11 cellular contexts compared by ENCODE assay signal in genomic region chr3:96331341-96331740, GRCh38.
DNase-seq lines count a peak whose midpoint lies in the region; ATAC-seq, FAIRE-seq and TF ChIP-seq lines count a peak whose summit lies in the region.
"Had no signal": no experiment of that assay in that cellular context is flagged by ENCODE, and none has a peak within 500 bp of the region (broad histone marks: within the 10 kb centered on the region; RNA-seq: fewer than 3 reads in every experiment).

No MANE protein-coding gene starts in this region.

- H3K4me2 ChIP-seq in GM23338, result no peak overlapping the region
- H3K4me2 ChIP-seq: BLaER1 had no signal

- H3K4me1 ChIP-seq in GM23338 (ENCODE audit: insufficient read depth), result peaks cover 3% of the 10 kb centered on the region; the same call in 1 of the 2 replicates
- H3K4me1 ChIP-seq: BLaER1, stomach had no signal

- no peaks in the 10 kb centered on the region for H3F3A ChIP-seq in GM23338 (replicated peaks; ENCODE audit: low read depth)

- H3K9me2 ChIP-seq in GM23338 (ENCODE audit: insufficient read depth), result peaks cover 7% of the 10 kb centered on the region; the same call in 1 of the 2 replicates

- H3K27ac Mint-ChIP-seq in GM23338 (no peak overlapping the region), chondrocyte (ENCODE audit: unreplicated experiment) (no peak overlapping the region)
- no peak overlapping the region for H3K27ac Mint-ChIP-seq in activated naive CD4-positive, alpha-beta T cell treated with anti-CD3 and anti-CD28 coated beads, Interleukin-2, amount 10 ng/mL, durations not matched to agents 7 days and 5 days
- H3K27ac Mint-ChIP-seq: activated CD4-positive, alpha-beta T cell treated with anti-CD3 and anti-CD28 coated beads for 36 hours had no signal

- no peaks in the 10 kb centered on the region for H3K36me3 ChIP-seq in GM23338 (ENCODE audit: insufficient read depth)
- H3K36me3 ChIP-seq: BLaER1, stomach had no signal

- peaks cover 14% of the 10 kb centered on the region; the same call in 2 of the 3 replicates for H3K4me1 Mint-ChIP-seq in GM23338
- peaks cover 10% of the 10 kb centered on the region for H3K4me1 Mint-ChIP-seq in chondrocyte (ENCODE audit: low read depth)
- H3K4me1 Mint-ChIP-seq in activated naive CD4-positive, alpha-beta T cell treated with anti-CD3 and anti-CD28 coated beads, Interleukin-2, amount 10 ng/mL, durations not matched to agents 7 days and 5 days, result no peaks in the 10 kb centered on the region
- H3K4me1 Mint-ChIP-seq: activated CD4-positive, alpha-beta T cell treated with anti-CD3 and anti-CD28 coated beads for 36 hours had no signal

- H3K27ac ChIP-seq in GM23338 (ENCODE audit: low read depth), result no peak overlapping the region
- H3K27ac ChIP-seq: BLaER1, stomach had no signal

- H3K36me3 Mint-ChIP-seq in GM23338 (ENCODE audit: low read depth) (no peaks in the 10 kb centered on the region), chondrocyte (ENCODE audit: low read depth) (no peaks in the 10 kb centered on the region)
- H3K36me3 Mint-ChIP-seq in activated naive CD4-positive, alpha-beta T cell treated with anti-CD3 and anti-CD28 coated beads, Interleukin-2, amount 10 ng/mL, durations not matched to agents 7 days and 5 days, result no peaks in the 10 kb centered on the region

- CTCF ChIA-PET in activated naive CD4-positive, alpha-beta T cell treated with anti-CD3 and anti-CD28 coated beads, Interleukin-2, amount 10 ng/mL, durations not matched to agents 7 days and 5 days (lab: Charles Lee), result no interaction called here

- H3K27me3 Mint-ChIP-seq in GM23338 (ENCODE audit: insufficient read depth, low read depth, poor library complexity) (no peaks in the 10 kb centered on the region), chondrocyte (ENCODE audit: low read depth) (peaks cover 2% of the 10 kb centered on the region)
- no peaks in the 10 kb centered on the region for H3K27me3 Mint-ChIP-seq in activated naive CD4-positive, alpha-beta T cell treated with anti-CD3 and anti-CD28 coated beads, Interleukin-2, amount 10 ng/mL, durations not matched to agents 7 days and 5 days
- H3K27me3 Mint-ChIP-seq: activated CD4-positive, alpha-beta T cell treated with anti-CD3 and anti-CD28 coated beads for 36 hours had no signal

- no peak for ATAC-seq in GM23338
- ATAC-seq in GM19452 (IDR thresholded peaks at IDR 0.05; ENCODE audit: unreplicated experiment), result no peak
- no peak for ATAC-seq in GM21381 (IDR thresholded peaks at IDR 0.05; ENCODE audit: unreplicated experiment)
- ATAC-seq: activated CD4-positive, alpha-beta T cell treated with anti-CD3 and anti-CD28 coated beads for 36 hours had no signal

- FAIRE-seq in A204.1 (lab: Jason Lieb, UNC), result peak; percentile 3

- no peaks in the 10 kb centered on the region for H4K20me1 ChIP-seq in GM23338 (replicated peaks; ENCODE audit: insufficient read depth)
- H4K20me1 ChIP-seq: BLaER1 had no signal

- H3K4me3 ChIP-seq in GM23338, result no peak overlapping the region
- H3K4me3 ChIP-seq: BLaER1, stomach had no signal

- no peaks in the 10 kb centered on the region for H3K9me3 Mint-ChIP-seq in GM23338
- H3K9me3 Mint-ChIP-seq in chondrocyte (ENCODE audit: low read depth), result no peaks in the 10 kb centered on the region
- no peaks in the 10 kb centered on the region for H3K9me3 Mint-ChIP-seq in activated naive CD4-positive, alpha-beta T cell treated with anti-CD3 and anti-CD28 coated beads, Interleukin-2, amount 10 ng/mL, durations not matched to agents 7 days and 5 days

- H3K4me3 Mint-ChIP-seq in GM23338 (no peak overlapping the region), chondrocyte (ENCODE audit: unreplicated experiment) (no peak overlapping the region)
- no peak overlapping the region for H3K4me3 Mint-ChIP-seq in activated naive CD4-positive, alpha-beta T cell treated with anti-CD3 and anti-CD28 coated beads, Interleukin-2, amount 10 ng/mL, durations not matched to agents 7 days and 5 days
- H3K4me3 Mint-ChIP-seq: activated CD4-positive, alpha-beta T cell treated with anti-CD3 and anti-CD28 coated beads for 36 hours had no signal

- H3K79me2 ChIP-seq in GM23338 (replicated peaks; ENCODE audit: insufficient read depth), result no peaks in the 10 kb centered on the region

- H2AFZ ChIP-seq in GM23338, result no peak overlapping the region; the same call in 1 of the 2 replicates

- H3K27me3 ChIP-seq in GM23338 (ENCODE audit: insufficient read depth), result no peaks in the 10 kb centered on the region
- H3K27me3 ChIP-seq: BLaER1, stomach had no signal

- DNase-seq in GM23338 (ENCODE audit: low spot score) (peak; percentile 24), NCI-H446 treated with DMSO at 0.1 percent for 48 hours (lab: John Stamatoyannopoulos, UW) (peak; percentile 16), chondrocyte (ENCODE audit: low spot score) (no peak)
- no peak for DNase-seq in activated naive CD4-positive, alpha-beta T cell treated with anti-CD3 and anti-CD28 coated beads, Interleukin-2, amount 10 ng/mL, durations not matched to agents 7 days and 5 days
- DNase-seq in stimulated activated CD8-positive, alpha-beta memory T cell treated with anti-CD3 and anti-CD28 coated beads, Interleukin-4, amount 100 ng/mL, for 48 hours, result no peak
- DNase-seq: activated CD4-positive, alpha-beta T cell treated with anti-CD3 and anti-CD28 coated beads for 36 hours; stomach had no signal

- TF ChIP-seq CTCF in GM23338 (conservative IDR thresholded peaks at IDR 0.05; ENCODE audit: low read depth in 2 of 2), result peak; percentile 56 to 57
- peak; percentile 71 for TF ChIP-seq CTCF in chondrocyte (IDR thresholded peaks at IDR 0.05)

TF ChIP-seq in GM23338, 12 proteins besides CTCF, POLR2A, EP300 and RAD21:
- no peak for TF ChIP-seq ZNF462 (CRISPR knock-in tag; IDR thresholded peaks at IDR 0.05)

Comparison
In these comparisons a context has a peak if more than half of its experiments do, and no peak if none do; other contexts are left out.
1. DNase-seq: peak in GM23338 (single experiment) and NCI-H446 treated with DMSO at 0.1 percent for 48 hours (single experiment); none in chondrocyte (single experiment), activated naive CD4-positive, alpha-beta T cell treated with anti-CD3 and anti-CD28 coated beads, Interleukin-2, amount 10 ng/mL, durations not matched to agents 7 days and 5 days (single experiment) and stimulated activated CD8-positive, alpha-beta memory T cell treated with anti-CD3 and anti-CD28 coated beads, Interleukin-4, amount 100 ng/mL, for 48 hours (single experiment).